ENCODE assay signal across 3 cellular contexts in the genomic region with DNA sequence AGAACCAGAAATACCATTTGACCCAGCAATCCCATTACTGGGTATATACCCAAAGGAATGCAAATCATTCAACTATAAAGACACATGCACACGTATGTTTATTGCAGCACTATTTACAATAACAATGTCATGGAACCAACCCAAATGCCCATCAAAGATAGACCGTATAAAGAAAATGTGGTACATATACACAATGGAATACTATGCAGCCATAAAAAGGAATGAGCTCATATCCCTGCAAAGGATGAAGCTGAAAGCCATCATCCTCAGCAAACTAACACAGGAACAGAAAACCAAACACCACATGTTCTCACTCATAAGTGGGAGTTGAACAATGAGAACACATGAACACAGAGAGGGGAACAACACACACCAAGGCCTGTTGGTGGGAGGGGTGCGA.
DNase-seq lines count a peak whose midpoint lies in the region; ATAC-seq, FAIRE-seq and TF ChIP-seq lines count a peak whose summit lies in the region.
"Not testable (repeated sequence)": the region's sequence is repeated elsewhere in the genome, so short reads cannot be mapped to it uniquely, and the experiment has no call there.

No MANE protein-coding gene starts in this region.

- not testable (repeated sequence) for H2AFZ ChIP-seq in K562 (ENCODE audit: low read depth, low read length)

- not testable (repeated sequence) for ATAC-seq in SK-N-SH treated with all-trans-retinoic acid at 6 μM for 48 hours, K562

- not testable (repeated sequence) for H3K36me3 ChIP-seq in HEK293 (ENCODE audit: control insufficient read depth in 2 of 2, insufficient read depth in 1 of 2, low read length in 2 of 2); K562 (ENCODE audit: control insufficient read depth, insufficient read depth, low read length)

- 2% methylated on average over 3 of the region's 3 CpGs for WGBS in K562 (ENCODE audit: insufficient coverage, low coverage, missing lambda C conversion rate)

- DNase-seq in K562 (ENCODE audit: extremely low read depth in 1 of 4, low spot score in 3 of 4), result not testable (repeated sequence)

- not testable (repeated sequence) for H3K4me2 ChIP-seq in K562 (ENCODE audit: insufficient read depth, low read length)

- in situ Hi-C loops in K562 (cut with MboI), result not testable (repeated sequence)

- H3K9me1 ChIP-seq in K562 (ENCODE audit: control insufficient read depth, insufficient read depth, low read length), result not testable (repeated sequence)

- not testable (repeated sequence) for H3K4me3 ChIP-seq in HEK293 (ENCODE audit: low read depth, low read length); K562

- TF ChIP-seq RAD21 in K562 (CRISPR knock-in tag; conservative IDR thresholded peaks at IDR 0.05 in 1 of 2, IDR thresholded peaks at IDR 0.05 in 1 of 2), result not testable (repeated sequence)

- H3K9ac ChIP-seq in K562 (ENCODE audit: insufficient read depth in 1 of 2, low read depth in 2 of 2, low read length in 2 of 2), result not testable (repeated sequence)

- not testable (repeated sequence) for FAIRE-seq in K562 (lab: Jason Lieb, UNC)

- not testable (repeated sequence) for TF ChIP-seq CTCF in HEK293 (tag by site-specific recombination; IDR thresholded peaks at IDR 0.05); K562 (IDR thresholded peaks at IDR 0.05 in 2 of 3, conservative IDR thresholded peaks at IDR 0.05 in 1 of 3; ENCODE audit: insufficient read depth in 2 of 3, low read depth in 1 of 3, low read length in 3 of 3)

- not testable (repeated sequence) for TF ChIP-seq EP300 in K562 (IDR thresholded peaks at IDR 0.05; ENCODE audit: low read length)

- H3K27ac ChIP-seq in HEK293 (ENCODE audit: extremely low read depth, low read depth, low read length); K562 (ENCODE audit: extremely low read depth, low read depth, low read length): not testable (repeated sequence)

- not testable (repeated sequence) for TF ChIP-seq POLR2A in K562 (conservative IDR thresholded peaks at IDR 0.05)

- not testable (repeated sequence) for H3K4me1 ChIP-seq in HEK293 (ENCODE audit: control insufficient read depth, insufficient read depth, low read length); K562 (replicated peaks in 1 of 2; ENCODE audit: control insufficient read depth in 2 of 2, insufficient read depth in 2 of 2, low read length in 2 of 2)

- intact Hi-C loops in K562 (cut with micrococcal nuclease), result not testable (repeated sequence)

- CTCF ChIA-PET in HEK293 (lab: Yijun Ruan, JAX); K562 (lab: Yijun Ruan, JAX; ENCODE audit: low intra/inter-chr PET ratio): not testable (repeated sequence)

- H3K9me3 ChIP-seq in HEK293 (ENCODE audit: control insufficient read depth, insufficient read depth, low read depth, low read length); K562 (replicated peaks; ENCODE audit: control insufficient read depth, insufficient read depth, low read depth, low read length): not testable (repeated sequence)

- not testable (repeated sequence) for BruUV-seq in K562 (replicated peaks; lab: Mats Ljungman, UMichigan)

- POLR2A ChIA-PET in HEK293 (lab: Yijun Ruan, JAX); K562 (lab: Yijun Ruan, JAX): not testable (repeated sequence)

- H4K20me1 ChIP-seq in K562 (replicated peaks; ENCODE audit: control insufficient read depth, insufficient read depth, low read length), result not testable (repeated sequence)

- not testable (repeated sequence) for H3K27me3 ChIP-seq in K562 (ENCODE audit: control insufficient read depth in 2 of 2, insufficient read depth in 2 of 2, low read length in 2 of 2)

- not testable (repeated sequence) for H3K79me2 ChIP-seq in K562 (ENCODE audit: control insufficient read depth, insufficient read depth, low read length)

TF ChIP-seq in HEK293, 187 proteins besides CTCF, POLR2A, EP300 and RAD21:
- TF ChIP-seq ZNF146 (tag by site-specific recombination; IDR thresholded peaks at IDR 0.05) (peak; percentile 70), ZNF280D (tag by site-specific recombination; IDR thresholded peaks at IDR 0.05) (peak; percentile 72; the same call in 1 of the 2 replicates)
TF ChIP-seq in HEK293: peak in this region for 2; not testable (repeated sequence) for 185.

TF ChIP-seq in SK-N-SH treated with all-trans-retinoic acid at 6 μM for 48 hours, 23 proteins besides CTCF, POLR2A, EP300 and RAD21:
- TF ChIP-seq ZNF8 (CRISPR knock-in tag; IDR thresholded peaks at IDR 0.05), result peak; percentile 69

TF ChIP-seq in K562, 482 proteins besides CTCF, POLR2A, EP300 and RAD21:
- TF ChIP-seq ZNF146 (CRISPR knock-in tag; IDR thresholded peaks at IDR 0.05; ENCODE audit: unreplicated experiment), result peak; percentile 56
TF ChIP-seq in K562: peak in this region for 1; not testable (repeated sequence) for 481.
